Comparison of ENCODE assay signal across 18 cellular contexts in the genomic region with DNA sequence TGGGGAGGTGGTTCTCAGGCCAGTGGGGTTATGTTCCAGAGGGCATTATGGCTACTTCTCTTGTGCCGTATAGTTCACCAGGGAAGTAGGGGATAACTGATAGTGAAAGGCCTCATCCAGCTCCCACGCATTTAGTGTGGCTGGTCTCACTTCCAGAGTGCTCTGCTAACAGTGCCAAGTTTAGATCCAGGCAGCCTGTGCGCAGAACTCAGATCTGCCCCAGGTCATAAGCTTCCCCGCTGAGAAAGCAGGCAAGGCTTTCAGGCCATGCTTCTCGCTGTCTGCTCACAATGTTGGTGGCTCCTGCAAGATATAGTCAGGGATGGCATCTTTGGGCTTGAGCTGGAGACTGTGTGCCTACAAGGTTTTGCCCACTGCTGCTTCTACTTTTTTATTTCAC. TPM values are rescaled to one million over a fixed set of nuclear protein-coding genes. Genes with fewer than 3 reads are reported as not detected.
DNase-seq lines count a peak whose midpoint lies in the region; ATAC-seq and TF ChIP-seq lines count a peak whose summit lies in the region.
"Had no signal": no experiment of that assay in that cellular context is flagged by ENCODE, and none has a peak within 500 bp of the region (broad histone marks: within the 10 kb centered on the region; RNA-seq: fewer than 3 reads in every experiment).

No MANE protein-coding gene starts in this region.

- H3K27ac Mint-ChIP-seq in stimulated activated naive CD8-positive, alpha-beta T cell treated with anti-CD3 and anti-CD28 coated beads, Interleukin-15, Interleukin-2, amounts not matched to agents 100 ng/mL and 50 ng/mL, for 24 hours = peak overlapping the region; percentile 95
- H3K27ac Mint-ChIP-seq: CD4-positive, alpha-beta T cell had no signal

- peaks cover 0 to 22% of the 10 kb centered on the region in 2 donors for H3K4me1 ChIP-seq in right atrium auricular region

- no peak overlapping the region for H3K4me3 ChIP-seq in right atrium auricular region

- no peak for TF ChIP-seq CTCF in right atrium auricular region (IDR thresholded peaks at IDR 0.05)

- H3K27ac ChIP-seq in right atrium auricular region = peak overlapping the region; percentile 73 to 75
- H3K27ac ChIP-seq: HL-60 had no signal

- peaks cover 0 to 8% of the 10 kb centered on the region in 2 donors for H3K9me3 ChIP-seq in right atrium auricular region

- H3K27me3 Mint-ChIP-seq in stimulated activated naive CD8-positive, alpha-beta T cell treated with anti-CD3 and anti-CD28 coated beads, Interleukin-15, Interleukin-2, amounts not matched to agents 100 ng/mL and 50 ng/mL, for 24 hours = no peaks in the 10 kb centered on the region
- H3K27me3 Mint-ChIP-seq: B cell; CD4-positive, alpha-beta T cell had no signal

- H3K9me3 Mint-ChIP-seq in stimulated activated naive CD8-positive, alpha-beta T cell treated with anti-CD3 and anti-CD28 coated beads, Interleukin-15, Interleukin-2, amounts not matched to agents 100 ng/mL and 50 ng/mL, for 24 hours = peaks cover 12% of the 10 kb centered on the region

- H3K36me3 ChIP-seq in right atrium auricular region = peaks cover 11% of the 10 kb centered on the region

- no peak for ATAC-seq in stimulated activated naive CD8-positive, alpha-beta T cell treated with anti-CD3 and anti-CD28 coated beads, Interleukin-15, Interleukin-2, amounts not matched to agents 100 U/mL and 50 U/mL, for 24 hours
- ATAC-seq in GM18867 (IDR thresholded peaks at IDR 0.05; ENCODE audit: unreplicated experiment) = no peak
- ATAC-seq: HCT116 had no signal

- no peaks in the 10 kb centered on the region for H3K27me3 ChIP-seq in right atrium auricular region

- H3K36me3 Mint-ChIP-seq in stimulated activated naive CD8-positive, alpha-beta T cell treated with anti-CD3 and anti-CD28 coated beads, Interleukin-15, Interleukin-2, amounts not matched to agents 100 ng/mL and 50 ng/mL, for 24 hours (ENCODE audit: low read depth) = peaks cover 96% of the 10 kb centered on the region

- H3K4me3 Mint-ChIP-seq in stimulated activated naive CD8-positive, alpha-beta T cell treated with anti-CD3 and anti-CD28 coated beads, Interleukin-15, Interleukin-2, amounts not matched to agents 100 ng/mL and 50 ng/mL, for 24 hours = no peak overlapping the region
- H3K4me3 Mint-ChIP-seq: B cell; CD4-positive, alpha-beta T cell had no signal

- H3K4me1 Mint-ChIP-seq in stimulated activated naive CD8-positive, alpha-beta T cell treated with anti-CD3 and anti-CD28 coated beads, Interleukin-15, Interleukin-2, amounts not matched to agents 100 ng/mL and 50 ng/mL, for 24 hours (ENCODE audit: low read depth) = peaks cover 95% of the 10 kb centered on the region

- no peak for DNase-seq in stimulated activated naive CD8-positive, alpha-beta T cell treated with anti-CD3 and anti-CD28 coated beads, Interleukin-15, Interleukin-2, amounts not matched to agents 100 U/mL and 50 U/mL, for 24 hours
- DNase-seq in cerebellum (ENCODE audit: low spot score) (peak; percentile 23), right atrium auricular region (ENCODE audit: low spot score) (no peak), NCI-H1092 treated with DMSO at 0.1 percent for 48 hours (lab: John Stamatoyannopoulos, UW) (no peak), SW 1271 (lab: John Stamatoyannopoulos, UW) (no peak)
- DNase-seq: ACHN; CD4-positive, alpha-beta T cell; DMS79 treated with DMSO at 0.1 percent for 48 hours; GDM1; NCI-H1092; NCI-H1694; NCI-H446 treated with DMSO at 0.1 percent for 48 hours; NCI-H748 treated with DMSO at 0.1 percent for 48 hours had no signal

RNA-seq across cellular contexts. Expression of a gene that starts 11.3 kb away (rescaled TPM):
- total RNA-seq in cerebellum = 51.6 TPM
- total RNA-seq in right atrium auricular region = 10 to 100 TPM; 24.2 to 41.9 TPM
